9 cellular contexts compared by ENCODE assay signal in genomic region chr20:17614812-17615644, GRCh38. TPM values are rescaled to one million over a fixed set of nuclear protein-coding genes. Genes with fewer than 3 reads are reported as not detected.
DNase-seq lines count a peak whose midpoint lies in the region; ATAC-seq and TF ChIP-seq lines count a peak whose summit lies in the region.
"Had no signal": no experiment of that assay in that cellular context is flagged by ENCODE, and none has a peak within 500 bp of the region (broad histone marks: within the 10 kb centered on the region; RNA-seq: fewer than 3 reads in every experiment).

No MANE protein-coding gene starts in this region.

- H3K9ac ChIP-seq in BLaER1, result peak overlapping the region; percentile 82

- TF ChIP-seq CTCF in osteocyte (IDR thresholded peaks at IDR 0.05) (no peak), hepatocyte (IDR thresholded peaks at IDR 0.05; ENCODE audit: poor library complexity) (no peak)

- H2AFZ ChIP-seq in hepatocyte, result no peak overlapping the region

- H3K4me3 Mint-ChIP-seq in osteocyte (ENCODE audit: unreplicated experiment), result no peak overlapping the region

- no peaks in the 10 kb centered on the region for H3K79me2 ChIP-seq in hepatocyte

- H3K27me3 ChIP-seq in BLaER1 (no peaks in the 10 kb centered on the region), hepatocyte (no peaks in the 10 kb centered on the region)

- H3K9me2 ChIP-seq in hepatocyte (replicated peaks; ENCODE audit: insufficient read depth), result no peaks in the 10 kb centered on the region

- H3K36me3 ChIP-seq in BLaER1, result peaks cover 28% of the 10 kb centered on the region
- peaks cover 4% of the 10 kb centered on the region for H3K36me3 ChIP-seq in hepatocyte (replicated peaks; ENCODE audit: insufficient read depth, low read depth)

- peaks cover 98% of the 10 kb centered on the region for H3K4me1 ChIP-seq in BLaER1
- peaks cover 27% of the 10 kb centered on the region for H3K4me1 ChIP-seq in hepatocyte (ENCODE audit: insufficient read depth)

- H3K4me3 ChIP-seq in BLaER1 (peak overlapping the region; percentile 65), hepatocyte (no peak overlapping the region)

- peaks cover 49% of the 10 kb centered on the region for H3K4me1 Mint-ChIP-seq in osteocyte (ENCODE audit: unreplicated experiment)

- H3K27ac ChIP-seq in BLaER1, result peak overlapping the region; percentile 93
- H3K27ac ChIP-seq in hepatocyte, result no peak overlapping the region

- H3K9me3 ChIP-seq in BLaER1 (no peaks in the 10 kb centered on the region), hepatocyte (ENCODE audit: low read depth) (no peaks in the 10 kb centered on the region)

- peak; percentile 64 to 76 for DNase-seq in Kasumi-1 (lab: John Stamatoyannopoulos, UW)
- no peak for DNase-seq in Right ventricle myocardium superior
- DNase-seq in osteocyte (ENCODE audit: extremely low spot score, unreplicated experiment), result no peak
- DNase-seq in hepatocyte (ENCODE audit: low spot score), result no peak
- no peak for DNase-seq in LoVo (ENCODE audit: low spot score)
- DNase-seq in SHP77 treated with DMSO at 0.1 percent for 48 hours (lab: John Stamatoyannopoulos, UW), result no peak
- DNase-seq in cerebellar nuclear complex (lab: John Stamatoyannopoulos, UW), result no peak
- DNase-seq: activated CD4-positive, alpha-beta T cell treated with anti-CD3 and anti-CD28 coated beads for 4 hours had no signal

- intact Hi-C loops in Right ventricle myocardium superior (cut with DNase I), result loop anchor here (10.0 kb wide), 1 partner anchor 60 kb away; no protein-coding TSS in a partner anchor

- peaks cover 6% of the 10 kb centered on the region; the same call in 1 of the 2 replicates for H4K20me1 ChIP-seq in BLaER1
- H4K20me1 ChIP-seq in hepatocyte (ENCODE audit: insufficient read depth, poor library complexity, severe bottlenecking), result peaks cover 11% of the 10 kb centered on the region

- H3K9me3 Mint-ChIP-seq in osteocyte (ENCODE audit: unreplicated experiment), result no peaks in the 10 kb centered on the region

- H3K27ac Mint-ChIP-seq in osteocyte (ENCODE audit: unreplicated experiment), result peak overlapping the region; percentile 59

- peaks cover 23% of the 10 kb centered on the region for H3K36me3 Mint-ChIP-seq in osteocyte (ENCODE audit: unreplicated experiment)

- H3K4me2 ChIP-seq in BLaER1, result peak overlapping the region; percentile 97
- no peak overlapping the region for H3K4me2 ChIP-seq in hepatocyte

- WGBS in hepatocyte (ENCODE audit: low lambda C conversion rate, missing lambda C conversion rate), result 94% methylated on average over 29 of the region's 32 CpGs

- peak; percentile 1 for ATAC-seq in Right ventricle myocardium superior (ENCODE audit: poor library complexity)

- no peaks in the 10 kb centered on the region for H3K27me3 Mint-ChIP-seq in osteocyte (ENCODE audit: unreplicated experiment)

RNA-seq across cellular contexts. Expression of gene DSTN, which starts 45.2 kb away (rescaled TPM):
- 860 TPM for total RNA-seq in Right ventricle myocardium superior
- 676 and 684 TPM in 2 replicates for total RNA-seq in osteocyte
- total RNA-seq in hepatocyte, result 315 and 342 TPM in 2 replicates
- 352 and 369 TPM in 2 replicates for polyA plus RNA-seq in hepatocyte

Comparison
In these comparisons a context has a peak if more than half of its experiments do, and no peak if none do; other contexts are left out.
1. DNase-seq: peak in Kasumi-1 (2 of 2); none in Right ventricle myocardium superior (single experiment), osteocyte (single experiment), hepatocyte (single experiment), LoVo (single experiment), SHP77 treated with DMSO at 0.1 percent for 48 hours (single experiment) and cerebellar nuclear complex (0 of 2).